In genomic region chr2:2016912-2017311, GRCh38 we compare ENCODE assay signal across 31 cellular contexts.
A peak's percentile ranks its signal among the peaks of the same experiment; 100 is the strongest.
DNase-seq lines count a peak whose midpoint lies in the region; ATAC-seq, FAIRE-seq and TF ChIP-seq lines count a peak whose summit lies in the region.
"Had no signal": no experiment of that assay in that cellular context is flagged by ENCODE, and none has a peak within 500 bp of the region (broad histone marks: within the 10 kb centered on the region; RNA-seq: fewer than 3 reads in every experiment).

No MANE protein-coding gene starts in this region.

- no peak for ATAC-seq in stimulated activated naive B cell treated with anti-CD40 and anti-IgM and Interleukin-4, amounts not matched to agents 10 μg/mL and 1 μg/mL and 100 μg/mL, for 72 hours (replicated peaks)
- ATAC-seq in HG03095 (IDR thresholded peaks at IDR 0.05; ENCODE audit: unreplicated experiment), result no peak
- ATAC-seq: activated T-helper 17 cell treated with anti-CD3 and anti-CD28 coated beads, Interleukin-2, amount 50 U/mL, for 72 hours; left ventricle myocardium superior; naive thymus-derived CD4-positive, alpha-beta T cell; right cardiac atrium; stimulated activated naive CD8-positive, alpha-beta T cell treated with anti-CD3 and anti-CD28 coated beads, Interleukin-15, Interleukin-2, amounts not matched to agents 100 U/mL and 50 U/mL, for 24 hours had no signal

- H3K4me2 ChIP-seq in BLaER1, result peak overlapping the region; percentile 86
- H3K4me2 ChIP-seq: PC-9 had no signal

- H4K20me1 ChIP-seq in BLaER1, result no peaks in the 10 kb centered on the region

- H3K27me3 ChIP-seq in BLaER1 (no peaks in the 10 kb centered on the region), esophagus squamous epithelium (peaks cover 0 to 3% (median 0%) of the 10 kb centered on the region in 4 donors)
- H3K27me3 ChIP-seq: cardiac muscle cell, thyroid gland had no signal

- H3K9me3 Mint-ChIP-seq in brain, result peaks cover 0 to 6% (median 0%) of the 10 kb centered on the region in 5 experiments
- peaks cover 7 to 8% of the 10 kb centered on the region in 2 donors for H3K9me3 Mint-ChIP-seq in stimulated activated naive B cell treated with anti-CD40 and anti-IgM and Interleukin-4, amounts not matched to agents 10 μg/mL and 1 μg/mL and 100 μg/mL, for 72 hours
- H3K9me3 Mint-ChIP-seq: activated T-helper 17 cell treated with anti-CD3 and anti-CD28 coated beads, Interleukin-2, amount 50 U/mL, for 72 hours; mesothelial cell of epicardium had no signal

- H3K4me3 ChIP-seq in BLaER1 (peak overlapping the region; percentile 18; the same call in 1 of the 2 replicates), esophagus squamous epithelium (no peak overlapping the region)
- H3K4me3 ChIP-seq: cardiac muscle cell, coronary artery, esophagus muscularis mucosa, PC-9, thyroid gland had no signal

- H3K9ac ChIP-seq in BLaER1, result peak overlapping the region; percentile 66
- H3K9ac ChIP-seq: parathyroid adenoma had no signal

- peak overlapping the region in 2 of 5 experiments; percentile 7 to 38 for H3K4me3 Mint-ChIP-seq in brain
- H3K4me3 Mint-ChIP-seq in stimulated activated naive B cell treated with anti-CD40 and anti-IgM and Interleukin-4, amounts not matched to agents 10 μg/mL and 1 μg/mL and 100 μg/mL, for 72 hours, result no peak overlapping the region
- H3K4me3 Mint-ChIP-seq: activated CD4-positive, alpha-beta memory T cell treated with anti-CD3 and anti-CD28 coated beads for 36 hours; activated naive CD4-positive, alpha-beta T cell treated with anti-CD3 and anti-CD28 coated beads, Interleukin-2, amount 50 U/mL, for 24 hours; activated T-helper 17 cell treated with anti-CD3 and anti-CD28 coated beads, Interleukin-2, amount 50 U/mL, for 72 hours; mesothelial cell of epicardium; naive thymus-derived CD4-positive, alpha-beta T cell had no signal

- peak overlapping the region; percentile 87 for H3K27ac ChIP-seq in BLaER1
- no peak overlapping the region for H3K27ac ChIP-seq in esophagus squamous epithelium
- H3K27ac ChIP-seq: cardiac muscle cell, coronary artery, esophagus muscularis mucosa, parathyroid adenoma, PC-9, thyroid gland had no signal

- H3K9me3 ChIP-seq in BLaER1 (peaks cover 25% of the 10 kb centered on the region), esophagus squamous epithelium (no peaks in the 10 kb centered on the region)
- H3K9me3 ChIP-seq: esophagus muscularis mucosa, thyroid gland had no signal

- H3K4me1 Mint-ChIP-seq in brain, result peaks cover 69% of the 10 kb centered on the region
- H3K4me1 Mint-ChIP-seq in stimulated activated naive B cell treated with anti-CD40 and anti-IgM and Interleukin-4, amounts not matched to agents 10 μg/mL and 1 μg/mL and 100 μg/mL, for 72 hours, result no peaks in the 10 kb centered on the region
- H3K4me1 Mint-ChIP-seq: activated naive CD4-positive, alpha-beta T cell treated with anti-CD3 and anti-CD28 coated beads, Interleukin-2, amount 50 U/mL, for 24 hours; activated T-helper 17 cell treated with anti-CD3 and anti-CD28 coated beads, Interleukin-2, amount 50 U/mL, for 72 hours; mesothelial cell of epicardium; naive thymus-derived CD4-positive, alpha-beta T cell had no signal

- DNase-seq in NCI-H128 (lab: John Stamatoyannopoulos, UW; ENCODE audit: unreplicated experiment) (peak; percentile 15), NCI-H2107 treated with DMSO at 0.1 percent for 48 hours (lab: John Stamatoyannopoulos, UW; ENCODE audit: unreplicated experiment) (peak; percentile 39), esophagus squamous epithelium (lab: John Stamatoyannopoulos, UW) (no peak), H54 (ENCODE audit: insufficient read length, low spot score) (no peak)
- DNase-seq in stimulated activated naive B cell treated with anti-CD40 and anti-IgM and Interleukin-4, amounts not matched to agents 10 μg/mL and 1 μg/mL and 100 μg/mL, for 72 hours, result no peak
- DNase-seq: ACHN; activated CD4-positive, alpha-beta memory T cell treated with anti-CD3 and anti-CD28 coated beads for 36 hours; activated CD8-positive, alpha-beta memory T cell treated with anti-CD3 and anti-CD28 coated beads, Interleukin-2, amount 50 U/mL, for 48 hours; HCEC 1CT; hypothalamus; left ventricle myocardium superior; naive thymus-derived CD4-positive, alpha-beta T cell; NCI-H1105 treated with DMSO at 0.1 percent for 48 hours; NCI-H774; PC-9; right cardiac atrium; Right ventricle myocardium superior; stimulated activated CD4-positive, alpha-beta T cell treated with anti-CD3 and anti-CD28 coated beads, Interleukin-12 subunit alpha, Interleukin-12 subunit beta, amount 100 ng/mL, for 4 hours; stimulated activated naive CD8-positive, alpha-beta T cell treated with anti-CD3 and anti-CD28 coated beads, Interleukin-15, Interleukin-2, amounts not matched to agents 100 U/mL and 50 U/mL, for 24 hours; thyroid gland had no signal

- TF ChIP-seq CTCF in brain (conservative IDR thresholded peaks at IDR 0.05) (no peak), esophagus squamous epithelium (IDR thresholded peaks at IDR 0.05) (no peak)

- no peak for FAIRE-seq in H54 (lab: Jason Lieb, UNC)
- FAIRE-seq: frontal cortex had no signal

- peak overlapping the region; percentile 35 to 98 (median 84) for H3K27ac Mint-ChIP-seq in brain
- no peak overlapping the region for H3K27ac Mint-ChIP-seq in stimulated activated naive B cell treated with anti-CD40 and anti-IgM and Interleukin-4, amounts not matched to agents 10 μg/mL and 1 μg/mL and 100 μg/mL, for 72 hours
- H3K27ac Mint-ChIP-seq: activated CD4-positive, alpha-beta memory T cell treated with anti-CD3 and anti-CD28 coated beads for 36 hours; activated naive CD4-positive, alpha-beta T cell treated with anti-CD3 and anti-CD28 coated beads, Interleukin-2, amount 50 U/mL, for 24 hours; activated T-helper 17 cell treated with anti-CD3 and anti-CD28 coated beads, Interleukin-2, amount 50 U/mL, for 72 hours; mesothelial cell of epicardium; naive thymus-derived CD4-positive, alpha-beta T cell had no signal

- TF ChIP-seq POLR2A in esophagus squamous epithelium (IDR thresholded peaks at IDR 0.05) (no peak), H54 (IDR thresholded peaks at IDR 0.05; ENCODE audit: low read depth, low read length) (no peak)

- peaks cover 8% of the 10 kb centered on the region for H3K36me3 Mint-ChIP-seq in brain
- no peaks in the 10 kb centered on the region for H3K36me3 Mint-ChIP-seq in stimulated activated naive B cell treated with anti-CD40 and anti-IgM and Interleukin-4, amounts not matched to agents 10 μg/mL and 1 μg/mL and 100 μg/mL, for 72 hours
- H3K36me3 Mint-ChIP-seq: activated CD4-positive, alpha-beta memory T cell treated with anti-CD3 and anti-CD28 coated beads for 36 hours; activated naive CD4-positive, alpha-beta T cell treated with anti-CD3 and anti-CD28 coated beads, Interleukin-2, amount 50 U/mL, for 24 hours; mesothelial cell of epicardium; naive thymus-derived CD4-positive, alpha-beta T cell had no signal

- intact Hi-C loops in esophagus squamous epithelium (cut with DNase I), result no loop called here

- no peaks in the 10 kb centered on the region for H3K36me3 ChIP-seq in BLaER1
- no peaks in the 10 kb centered on the region for H3K36me3 ChIP-seq in esophagus squamous epithelium
- H3K36me3 ChIP-seq: cardiac muscle cell, esophagus muscularis mucosa, thyroid gland had no signal

- WGBS in esophagus squamous epithelium, 2 donors, result 82 to 84% methylated on average over 4 to 5 of the region's 6 CpGs

- no peaks in the 10 kb centered on the region for H3K27me3 Mint-ChIP-seq in brain
- no peaks in the 10 kb centered on the region for H3K27me3 Mint-ChIP-seq in stimulated activated naive B cell treated with anti-CD40 and anti-IgM and Interleukin-4, amounts not matched to agents 10 μg/mL and 1 μg/mL and 100 μg/mL, for 72 hours
- H3K27me3 Mint-ChIP-seq: activated CD4-positive, alpha-beta memory T cell treated with anti-CD3 and anti-CD28 coated beads for 36 hours; activated naive CD4-positive, alpha-beta T cell treated with anti-CD3 and anti-CD28 coated beads, Interleukin-2, amount 50 U/mL, for 24 hours had no signal

- H3K4me1 ChIP-seq in BLaER1 (peaks cover 81% of the 10 kb centered on the region), esophagus squamous epithelium (peaks cover 0 to 11% (median 2%) of the 10 kb centered on the region in 3 donors)
- H3K4me1 ChIP-seq: parathyroid adenoma, thyroid gland had no signal

Comparison
In these comparisons a context has a peak if more than half of its experiments do, and no peak if none do; other contexts are left out.
1. DNase-seq: peak in NCI-H128 (single experiment) and NCI-H2107 treated with DMSO at 0.1 percent for 48 hours (single experiment); none in esophagus squamous epithelium (single experiment), stimulated activated naive B cell treated with anti-CD40 and anti-IgM and Interleukin-4, amounts not matched to agents 10 μg/mL and 1 μg/mL and 100 μg/mL, for 72 hours (single experiment) and H54 (single experiment).